9 cellular contexts compared by ENCODE assay signal in the genomic region with DNA sequence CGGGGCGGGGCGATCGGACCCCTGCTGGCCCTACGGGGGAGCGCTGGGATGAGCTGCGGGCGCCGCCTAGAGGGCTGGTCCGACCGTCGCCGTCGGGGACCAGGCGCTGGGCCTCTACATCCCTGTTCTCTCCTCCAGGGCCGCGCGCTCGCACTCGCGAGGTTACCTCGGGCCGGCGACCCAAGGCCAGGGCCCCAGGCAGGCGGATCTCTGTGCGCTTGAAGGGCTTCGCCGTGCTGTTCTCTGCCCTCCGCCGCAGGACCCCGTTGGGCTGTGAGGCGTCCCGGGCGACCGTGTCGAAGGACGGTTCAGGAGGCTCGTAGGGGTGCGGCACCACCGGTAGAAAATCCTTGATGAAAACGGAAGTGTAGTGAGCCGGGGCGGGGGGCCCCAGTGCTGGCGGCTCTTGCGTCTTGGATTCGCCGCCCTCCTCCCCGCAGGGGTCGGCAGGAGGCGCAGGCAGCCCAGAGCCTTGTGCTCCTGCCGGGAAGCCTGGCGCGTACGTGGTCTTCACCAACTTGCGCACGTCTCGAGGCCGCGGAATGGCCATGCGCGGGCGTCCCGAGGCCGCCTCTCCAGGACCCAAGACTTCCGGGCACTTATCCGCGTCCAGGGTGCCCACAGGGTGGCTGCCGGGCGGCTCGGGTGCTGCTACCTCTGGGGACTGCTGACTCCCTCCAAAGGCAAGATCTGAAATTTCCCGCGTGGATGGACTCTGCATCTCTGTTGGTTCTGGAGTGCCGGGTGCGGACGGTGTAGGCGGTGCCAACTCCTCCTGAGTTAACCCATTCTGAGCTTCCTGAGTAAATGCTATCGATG. TPM values are rescaled to one million over a fixed set of nuclear protein-coding genes. Genes with fewer than 3 reads are reported as not detected.
DNase-seq lines count a peak whose midpoint lies in the region; ATAC-seq, FAIRE-seq and TF ChIP-seq lines count a peak whose summit lies in the region.
"Had no signal": no experiment of that assay in that cellular context is flagged by ENCODE, and none has a peak within 500 bp of the region (broad histone marks: within the 10 kb centered on the region; RNA-seq: fewer than 3 reads in every experiment).

No MANE protein-coding gene starts in this region.

- H3K27ac Mint-ChIP-seq in T-cell = peak overlapping the region; percentile 73 to 77

- intact Hi-C loops in ascending aorta (cut with DNase I) = no loop called here

- no peaks in the 10 kb centered on the region for H3K27me3 ChIP-seq in ascending aorta
- H3K27me3 ChIP-seq in iPS-20b (ENCODE audit: insufficient read depth, low read length) = peaks cover 56% of the 10 kb centered on the region

- H3K27me3 Mint-ChIP-seq in T-cell = no peaks in the 10 kb centered on the region

- H3K4me1 ChIP-seq in ascending aorta (peaks cover 3 to 28% of the 10 kb centered on the region in 2 donors), iPS-20b (ENCODE audit: insufficient read depth, low read length) (peaks cover 14% of the 10 kb centered on the region; the same call in 1 of the 2 replicates)

- peak; percentile 93 for DNase-seq in D721Med (ENCODE audit: insufficient read length, low spot score)
- DNase-seq in HPDE6-E6E7 (ENCODE audit: extremely low spot score) = peak; percentile 83
- DNase-seq in T-cell = peak; percentile 37 to 76 (median 60)
- DNase-seq in ascending aorta (ENCODE audit: low spot score in 2 of 2) = peak in 1 of 2 donors; percentile 76
- peak; percentile 74 to 84 for DNase-seq in stimulated activated CD4-positive, alpha-beta T cell treated with anti-CD3 and anti-CD28 coated beads, Interleukin-2, amount 100 ng/mL, for 48 hours
- DNase-seq in NCI-H2227 (lab: John Stamatoyannopoulos, UW; ENCODE audit: unreplicated experiment) = no peak

- POLR2A ChIA-PET in T-cell (lab: Charles Lee) = no interaction called here

- peaks cover 33 to 43% (median 41%) of the 10 kb centered on the region in 3 donors for H3K4me1 Mint-ChIP-seq in T-cell

- TF ChIP-seq CTCF in D721Med (IDR thresholded peaks at IDR 0.05; ENCODE audit: insufficient read depth, missing control alignments) (peak; percentile 59), ascending aorta (IDR thresholded peaks at IDR 0.05) (peak; percentile 24 to 48 (median 41))

- H3K9me3 ChIP-seq in ascending aorta (no peaks in the 10 kb centered on the region), iPS-20b (ENCODE audit: insufficient read depth, low read depth, low read length) (no peaks in the 10 kb centered on the region)

- FAIRE-seq in D721Med (lab: Jason Lieb, UNC) = no peak
- FAIRE-seq: colon had no signal

- H3K4me3 Mint-ChIP-seq in T-cell = peak overlapping the region; percentile 84 to 91 (median 89)

- CTCF ChIA-PET in T-cell (lab: Charles Lee) = interaction anchor here (0.5 to 1.2 kb wide), 2 partner anchors 51 to 300 kb away, joined by 4 read pairs; no protein-coding TSS in a partner anchor

- H3K36me3 ChIP-seq in ascending aorta (no peaks in the 10 kb centered on the region), iPS-20b (ENCODE audit: insufficient read depth, low read depth, low read length) (no peaks in the 10 kb centered on the region)

- peak overlapping the region; percentile 59 to 65 for H3K4me3 ChIP-seq in ascending aorta
- peak overlapping the region; percentile 66 for H3K4me3 ChIP-seq in iPS-20b (ENCODE audit: low read length)

- ATAC-seq in GM19452 (IDR thresholded peaks at IDR 0.05; ENCODE audit: unreplicated experiment) = peak; percentile 40
- ATAC-seq in T-cell (replicated peaks in 1 of 4) = peak; percentile 66 to 81 (median 76)

- H3K27ac ChIP-seq in ascending aorta = no peak overlapping the region
- no peak overlapping the region for H3K27ac ChIP-seq in iPS-20b (ENCODE audit: low read length)

- no peaks in the 10 kb centered on the region for H3K36me3 Mint-ChIP-seq in T-cell

- peak overlapping the region; percentile 34; the same call in 1 of the 2 replicates for H3K9ac ChIP-seq in iPS-20b (ENCODE audit: low read depth, low read length)

- H3K9me3 Mint-ChIP-seq in T-cell = no peaks in the 10 kb centered on the region

RNA-seq across cellular contexts. Expression of gene PROB1, which starts 2.0 kb away (rescaled TPM):
- 1 to 10 TPM in 3 of 5 donors, under 1 TPM in 2; 0.58 to 1.7 (median 1.5) TPM for total RNA-seq in T-cell
- 4.3 TPM for total RNA-seq in ascending aorta

RNA-seq across cellular contexts. Expression of gene MZB1, which starts 3.2 kb away (rescaled TPM):
- total RNA-seq in T-cell (1 to 10 TPM; 2.2 to 6.5 (median 5.0) TPM), ascending aorta (8.0 TPM)

RNA-seq across cellular contexts. Expression of gene SLC23A1, which starts 9.8 kb away (rescaled TPM):
- total RNA-seq in T-cell (under 1 TPM in 2 of 5 donors, not detected in 3; 0.15 to 0.86 TPM), ascending aorta (not detected)

RNA-seq across cellular contexts. Expression of gene SPATA24, which starts 11.0 kb away (rescaled TPM):
- total RNA-seq in T-cell (1 to 10 TPM; 3.6 to 9.0 (median 4.8) TPM), ascending aorta (not detected)

RNA-seq across cellular contexts. Expression of gene DNAJC18, which starts 46.4 kb away (rescaled TPM):
- total RNA-seq in T-cell = 1 to 10 TPM; 4.7 to 7.2 (median 6.4) TPM
- 8.4 TPM for total RNA-seq in ascending aorta
